ENCODE assay signal across 8 cellular contexts in genomic region chr9:128819716-128820664, GRCh38. TPM values are rescaled to one million over a fixed set of nuclear protein-coding genes. Genes with fewer than 3 reads are reported as not detected.
DNase-seq lines count a peak whose midpoint lies in the region; ATAC-seq and TF ChIP-seq lines count a peak whose summit lies in the region.

No MANE protein-coding gene starts in this region.

- H3K9me3 ChIP-seq in upper lobe of right lung (no peaks in the 10 kb centered on the region), Peyer's patch (no peaks in the 10 kb centered on the region)

- no peak for TF ChIP-seq CTCF in upper lobe of right lung (IDR thresholded peaks at IDR 0.05)
- no peak for TF ChIP-seq CTCF in Peyer's patch (IDR thresholded peaks at IDR 0.05)

- TF ChIP-seq POLR2A in Peyer's patch (IDR thresholded peaks at IDR 0.05) = no peak

- H3K27me3 ChIP-seq in upper lobe of right lung = no peaks in the 10 kb centered on the region
- no peaks in the 10 kb centered on the region for H3K27me3 ChIP-seq in Peyer's patch

- peaks cover 11% of the 10 kb centered on the region for H3K4me1 ChIP-seq in upper lobe of right lung
- H3K4me1 ChIP-seq in Peyer's patch = peaks cover 4 to 17% (median 8%) of the 10 kb centered on the region in 4 donors

- ATAC-seq in left colon (peak; percentile 16), upper lobe of right lung (no peak), GM21737 (IDR thresholded peaks at IDR 0.05; ENCODE audit: unreplicated experiment) (no peak)

- DNase-seq in COR-L47 (lab: John Stamatoyannopoulos, UW) (peak; percentile 48), NCI-H2029 (lab: John Stamatoyannopoulos, UW) (peak; percentile 55), amniotic epithelial cell (ENCODE audit: low read depth) (peak; percentile 77), left colon (peak; percentile 29 to 57), upper lobe of right lung (no peak), Peyer's patch (no peak), DMS 273 (lab: John Stamatoyannopoulos, UW; ENCODE audit: unreplicated experiment) (no peak)

- H3K27ac ChIP-seq in upper lobe of right lung = no peak overlapping the region
- H3K27ac ChIP-seq in Peyer's patch = peak overlapping the region in 2 of 4 donors; percentile 12 to 18

- H3K4me3 ChIP-seq in upper lobe of right lung = peak overlapping the region; percentile 77
- peak overlapping the region in 1 of 4 donors; percentile 86 for H3K4me3 ChIP-seq in Peyer's patch

- H3K36me3 ChIP-seq in upper lobe of right lung (peaks cover 24% of the 10 kb centered on the region), Peyer's patch (peaks cover 0 to 44% (median 0%) of the 10 kb centered on the region in 3 donors)

- intact Hi-C loops in left colon (cut with DNase I, micrococcal nuclease) (no loop called here), upper lobe of right lung (cut with DNase I) (no loop called here)

RNA-seq across cellular contexts. Expression of gene ENDOG, which starts 1.7 kb away (rescaled TPM):
- total RNA-seq in left colon = 10 to 100 TPM; 46.5 to 63.0 TPM
- 18.6 TPM for total RNA-seq in upper lobe of right lung
- total RNA-seq in Peyer's patch = 10 to 100 TPM in 3 of 4 donors, 1 to 10 TPM in 1; 9.9 to 53.6 (median 40.5) TPM

RNA-seq across cellular contexts. Expression of gene SPOUT1, which starts 9.6 kb away (rescaled TPM):
- 10 to 100 TPM; 32.3 to 33.3 TPM for total RNA-seq in left colon
- total RNA-seq in upper lobe of right lung = 45.8 TPM
- 10 to 100 TPM; 33.5 to 48.7 (median 34.9) TPM for total RNA-seq in Peyer's patch

RNA-seq across cellular contexts. Expression of gene TBC1D13, which starts 32.9 kb away (rescaled TPM):
- 10 to 100 TPM; 21.9 to 24.4 TPM for total RNA-seq in left colon
- 27.1 TPM for total RNA-seq in upper lobe of right lung
- total RNA-seq in Peyer's patch = 10 to 100 TPM; 26.8 to 48.7 (median 45.7) TPM

RNA-seq across cellular contexts. Expression of gene ZER1, which starts 48.3 kb away (rescaled TPM):
- total RNA-seq in left colon (10 to 100 TPM; 53.0 to 62.0 TPM), upper lobe of right lung (32.0 TPM), Peyer's patch (100 to 1,000 TPM in 1 of 4 donors, 10 to 100 TPM in 3; 83.1 to 114 (median 88.1) TPM)

Comparison
In these comparisons a context has a peak if more than half of its experiments do, and no peak if none do; other contexts are left out.
1. DNase-seq: peak in COR-L47 (single experiment), NCI-H2029 (single experiment), amniotic epithelial cell (single experiment) and left colon (2 of 2); none in upper lobe of right lung (single experiment), Peyer's patch (0 of 3) and DMS 273 (single experiment).